ENCODE assay signal across 11 cellular contexts in the genomic region with DNA sequence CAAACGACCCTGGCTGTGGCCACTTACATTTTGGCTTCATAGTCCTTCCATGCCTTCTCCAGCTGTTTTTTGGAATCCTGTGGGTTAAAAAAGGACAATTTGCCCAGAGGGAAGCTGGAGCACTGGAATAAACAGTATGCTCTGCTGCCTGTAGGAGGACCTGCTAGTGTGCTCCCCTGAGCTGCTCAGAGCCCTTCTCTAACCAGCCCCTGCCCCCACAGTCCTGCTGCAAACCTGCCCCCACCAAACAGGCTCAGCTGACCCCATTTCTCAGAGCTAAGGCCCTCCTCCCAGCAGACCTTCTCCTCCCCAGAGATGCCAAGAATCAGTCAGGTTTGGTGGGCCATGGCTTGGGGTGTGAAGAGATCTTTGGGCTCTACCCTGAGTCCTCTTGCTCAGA. TPM values are rescaled to one million over a fixed set of nuclear protein-coding genes. Genes with fewer than 3 reads are reported as not detected.
DNase-seq lines count a peak whose midpoint lies in the region; ATAC-seq, FAIRE-seq and TF ChIP-seq lines count a peak whose summit lies in the region.
"Had no signal": no experiment of that assay in that cellular context is flagged by ENCODE, and none has a peak within 500 bp of the region (broad histone marks: within the 10 kb centered on the region; RNA-seq: fewer than 3 reads in every experiment).

No MANE protein-coding gene starts in this region.

- H3K4me1 ChIP-seq in BLaER1 treated with 17β-estradiol and CSF1 and Interleukin-3, amounts not matched to agents 10 nM and 100 nM, result peaks cover 23 to 38% (median 35%) of the 10 kb centered on the region in 10 experiments
- peaks cover 20% of the 10 kb centered on the region for H3K4me1 ChIP-seq in KMS-11 (ENCODE audit: low read depth, poor library complexity, severe bottlenecking)
- H3K4me1 ChIP-seq in pancreas, result peaks cover 12 to 16% (median 15%) of the 10 kb centered on the region in 3 donors

- H4K20me1 ChIP-seq in BLaER1 treated with 17β-estradiol and CSF1 and Interleukin-3, amounts not matched to agents 10 nM and 100 nM, result peaks cover 0 to 24% (median 10%) of the 10 kb centered on the region in 11 experiments; a peak in 12 of 22 replicates
- no peaks in the 10 kb centered on the region for H4K20me1 ChIP-seq in KMS-11 (ENCODE audit: insufficient read depth)

- H3K27me3 ChIP-seq in BLaER1 treated with 17β-estradiol and CSF1 and Interleukin-3, amounts not matched to agents 10 nM and 100 nM, result peaks cover 0 to 4% (median 0%) of the 10 kb centered on the region in 11 experiments; a peak in 1 of 22 replicates
- no peaks in the 10 kb centered on the region for H3K27me3 ChIP-seq in KMS-11 (ENCODE audit: insufficient read depth, low read depth)
- no peaks in the 10 kb centered on the region for H3K27me3 ChIP-seq in pancreas
- H3K27me3 ChIP-seq: tibial nerve had no signal

- no peak for DNase-seq in pancreas
- no peak for DNase-seq in activated effector memory CD4-positive, alpha-beta T cell treated with anti-CD3 and anti-CD28 coated beads, Interleukin-2, amount 50 U/mL, for 16 hours
- DNase-seq in head of caudate nucleus, result no peak
- DNase-seq: NCI-H146 had no signal

- intact Hi-C loops in pancreas (cut with DNase I) (no loop called here), head of caudate nucleus (cut with DNase I) (no loop called here)

- H3K9me3 ChIP-seq in BLaER1 treated with 17β-estradiol and CSF1 and Interleukin-3, amounts not matched to agents 10 nM and 100 nM (replicated peaks in 1 of 11), result no peaks in the 10 kb centered on the region
- H3K9me3 ChIP-seq in pancreas, result no peaks in the 10 kb centered on the region
- H3K9me3 ChIP-seq: tibial nerve had no signal

- ATAC-seq in esophagus mucosa, result peak; percentile 1
- peak; percentile 4 to 12 (median 7) for ATAC-seq in pancreas
- no peak for ATAC-seq in HG02852 (IDR thresholded peaks at IDR 0.05; ENCODE audit: unreplicated experiment)
- ATAC-seq in GM21447 (IDR thresholded peaks at IDR 0.05; ENCODE audit: unreplicated experiment), result no peak
- ATAC-seq: Right ventricle myocardium inferior had no signal

- H3K4me3 ChIP-seq in BLaER1 treated with 17β-estradiol and CSF1 and Interleukin-3, amounts not matched to agents 10 nM and 100 nM, result no peak overlapping the region
- H3K4me3 ChIP-seq in KMS-11 (IDR thresholded peaks at IDR 0.05; ENCODE audit: insufficient read depth, low read depth, low read length), result no peak overlapping the region
- no peak overlapping the region for H3K4me3 ChIP-seq in pancreas
- H3K4me3 ChIP-seq: tibial nerve had no signal

- H3K4me2 ChIP-seq in BLaER1 treated with 17β-estradiol and CSF1 and Interleukin-3, amounts not matched to agents 10 nM and 100 nM, result peak overlapping the region in 10 of 11 experiments; percentile 32 to 77 (median 65); a peak in 20 of 22 replicates
- peak overlapping the region; percentile 42; the same call in 1 of the 2 replicates for H3K4me2 ChIP-seq in KMS-11

- no peaks in the 10 kb centered on the region for H3K79me2 ChIP-seq in KMS-11 (ENCODE audit: insufficient read depth, low read depth)

- 17 to 33% methylated on average over 1 of the region's 1 CpG for WGBS in pancreas, 2 donors

- FAIRE-seq in pancreas (lab: Jason Lieb, UNC), result no peak

- H3K9ac ChIP-seq in BLaER1 treated with 17β-estradiol and CSF1 and Interleukin-3, amounts not matched to agents 10 nM and 100 nM, result peak overlapping the region in 1 of 11 experiments; percentile 34; a peak in 2 of 22 replicates
- no peak overlapping the region for H3K9ac ChIP-seq in KMS-11

- no peaks in the 10 kb centered on the region for H3K36me3 ChIP-seq in BLaER1 treated with 17β-estradiol and CSF1 and Interleukin-3, amounts not matched to agents 10 nM and 100 nM
- H3K36me3 ChIP-seq in KMS-11 (ENCODE audit: insufficient read depth) (no peaks in the 10 kb centered on the region), pancreas (no peaks in the 10 kb centered on the region)

- no peak for TF ChIP-seq CTCF in KMS-11 (conservative IDR thresholded peaks at IDR 0.05; ENCODE audit: low read depth, low read length)
- TF ChIP-seq CTCF in pancreas (IDR thresholded peaks at IDR 0.05), result no peak

- no peak overlapping the region for H3K27ac ChIP-seq in BLaER1 treated with 17β-estradiol and CSF1 and Interleukin-3, amounts not matched to agents 10 nM and 100 nM
- H3K27ac ChIP-seq in KMS-11 (no peak overlapping the region), pancreas (peak overlapping the region; percentile 35 to 83 (median 72))

- peak overlapping the region; percentile 4 for H2AFZ ChIP-seq in KMS-11 (ENCODE audit: low read depth)

RNA-seq across cellular contexts. Expression of a gene that starts 26.9 kb away (rescaled TPM):
- total RNA-seq in esophagus mucosa (25.6 TPM), pancreas (100 to 1,000 TPM in 4 of 6 donors, 10 to 100 TPM in 2; 70.8 to 129 (median 116) TPM)
- 100 to 1,000 TPM in 1 of 2 donors, 10 to 100 TPM in 1; 74.2 to 143 TPM for polyA plus RNA-seq in pancreas

RNA-seq across cellular contexts. Expression of a gene that starts 32.5 kb away (rescaled TPM):
- total RNA-seq in esophagus mucosa (31.5 TPM), pancreas (10 to 100 TPM; 17.9 to 37.4 (median 24.1) TPM)
- 10 to 100 TPM; 24.7 to 32.4 TPM for polyA plus RNA-seq in pancreas

Comparison
In these comparisons a context has a peak if more than half of its experiments do, and no peak if none do; other contexts are left out.
1. H3K27ac ChIP-seq: peak in pancreas (4 of 4); none in BLaER1 treated with 17β-estradiol and CSF1 and Interleukin-3, amounts not matched to agents 10 nM and 100 nM (0 of 11) and KMS-11 (single experiment).
2. ATAC-seq: peak in esophagus mucosa (single experiment) and pancreas (4 of 4); none in HG02852 (single experiment) and GM21447 (single experiment).